11 cellular contexts compared by ENCODE assay signal in genomic region chr1:13583592-13583963, GRCh38. TPM values are rescaled to one million over a fixed set of nuclear protein-coding genes. Genes with fewer than 3 reads are reported as not detected.
DNase-seq lines count a peak whose midpoint lies in the region; ATAC-seq, FAIRE-seq and TF ChIP-seq lines count a peak whose summit lies in the region.
"Had no signal": no experiment of that assay in that cellular context is flagged by ENCODE, and none has a peak within 500 bp of the region (broad histone marks: within the 10 kb centered on the region; RNA-seq: fewer than 3 reads in every experiment).

PDPN (plus strand) TSS chr1:13583832; CDS start chr1:13584034, 202 bp downstream.

- TF ChIP-seq CTCF in psoas muscle (IDR thresholded peaks at IDR 0.05): no peak
- no peak for TF ChIP-seq CTCF in GM13977 (IDR thresholded peaks at IDR 0.05; ENCODE audit: extremely low read depth, insufficient read depth, missing control alignments)

- H3K4me3 ChIP-seq in iPS-11a (ENCODE audit: low read depth, low read length): peak within 1 kb of the TSS; percentile 91
- peak within 1 kb of the TSS; percentile 75 for H3K4me3 ChIP-seq in psoas muscle
- H3K4me3 ChIP-seq in small intestine (ENCODE audit: low read depth in 1 of 2, low read length in 2 of 2): peak within 1 kb of the TSS in 1 of 2 donors; percentile 0

- H3K36me3 ChIP-seq in ES-I3 (ENCODE audit: insufficient read depth, low read length): no peaks in the 10 kb centered on the region
- H3K36me3 ChIP-seq in psoas muscle (ENCODE audit: insufficient read depth in 1 of 2, low read depth in 1 of 2): no peaks in the 10 kb centered on the region
- H3K36me3 ChIP-seq in small intestine (ENCODE audit: control insufficient read depth in 2 of 2, insufficient read depth in 2 of 2, low read length in 2 of 2): no peaks in the 10 kb centered on the region

- intact Hi-C loops in psoas muscle (cut with DNase I): no loop called here

- DNase-seq in caudate nucleus (lab: John Stamatoyannopoulos, UW) (peak in 5 of 61 donors; percentile 10 to 32 (median 15)), psoas muscle (peak; percentile 73 to 79), GM13977 (ENCODE audit: low spot score) (no peak), small intestine (no peak)
- no peak for DNase-seq in central memory CD4-positive, alpha-beta T cell
- DNase-seq: naive B cell, RPMI8226 had no signal

- no peaks in the 10 kb centered on the region for H3K9me3 ChIP-seq in ES-I3 (ENCODE audit: control insufficient read depth, insufficient read depth, low read length)
- H3K9me3 ChIP-seq in psoas muscle: no peaks in the 10 kb centered on the region
- H3K9me3 ChIP-seq in small intestine (ENCODE audit: control insufficient read depth, low read depth): no peaks in the 10 kb centered on the region

- H3K4me1 ChIP-seq in ES-I3 (ENCODE audit: insufficient read depth, low read length) (peaks cover 24% of the 10 kb centered on the region), psoas muscle (no peaks in the 10 kb centered on the region), small intestine (ENCODE audit: control insufficient read depth in 2 of 2, insufficient read depth in 1 of 2, low read depth in 1 of 2, low read length in 1 of 2) (no peaks in the 10 kb centered on the region)

- ATAC-seq in psoas muscle: peak; percentile 73 to 86 (median 78)
- ATAC-seq in GM21360 (IDR thresholded peaks at IDR 0.05; ENCODE audit: unreplicated experiment): no peak
- ATAC-seq: activated T-helper 17 cell treated with anti-CD3 and anti-CD28 coated beads, Interleukin-2, amount 50 U/mL, for 72 hours had no signal

- H3K27me3 ChIP-seq in psoas muscle (ENCODE audit: insufficient read depth in 3 of 3, low read length in 2 of 3) (peaks cover 0 to 15% (median 0%) of the 10 kb centered on the region in 3 donors), small intestine (ENCODE audit: control insufficient read depth in 2 of 2, insufficient read depth in 2 of 2, low read length in 2 of 2) (peaks cover 8 to 9% of the 10 kb centered on the region in 2 donors)

- in situ Hi-C loops in GM13977 (cut with MboI; ENCODE audit: low pct_unique_long_range_greater_than_20kb, low sequenced_read_pairs, unreplicated experiment): no loop called here

- H3K9ac ChIP-seq in ES-I3 (ENCODE audit: low read depth, low read length): peak within 1 kb of the TSS; percentile 84

- 0 to 2% (median 0%) methylated on average over 28 to 29 of the region's 29 CpGs for WGBS in psoas muscle, 3 donors
- 2 to 9% (median 7%) methylated on average over 29 of the region's 29 CpGs for WGBS in small intestine, 3 donors

- H3K27ac ChIP-seq in caudate nucleus (ENCODE audit: low read depth, low read length) (peak within 1 kb of the TSS; percentile 78), psoas muscle (peak within 1 kb of the TSS; percentile 86), small intestine (ENCODE audit: low read depth in 1 of 2, low read length in 1 of 2) (peak within 1 kb of the TSS in 1 of 2 donors; percentile 87)

- no peak for FAIRE-seq in small intestine (lab: Jason Lieb, UNC)

RNA-seq across cellular contexts. Expression of gene PDPN, which starts in this region (rescaled TPM):
- total RNA-seq in psoas muscle: 10 to 100 TPM; 22.4 to 33.8 (median 28.7) TPM
- 10 to 100 TPM; 17.2 to 38.4 (median 18.6) TPM for polyA plus RNA-seq in psoas muscle
- 10 to 100 TPM in 1 of 3 donors, 1 to 10 TPM in 1, under 1 TPM in 1; 0.89 to 18.7 (median 2.2) TPM for polyA plus RNA-seq in small intestine
- total RNA-seq: activated T-helper 17 cell treated with anti-CD3 and anti-CD28 coated beads, Interleukin-2, amount 50 U/mL, for 72 hours had no signal

Comparison
In these comparisons a context has a peak if more than half of its experiments do, and no peak if none do; other contexts are left out.
1. DNase-seq: peak in psoas muscle (2 of 2); none in GM13977 (single experiment), central memory CD4-positive, alpha-beta T cell (single experiment) and small intestine (single experiment).